ENCODE assay signal across 8 cellular contexts in genomic region chr4:155787113-155787710, GRCh38. TPM values are rescaled to one million over a fixed set of nuclear protein-coding genes. Genes with fewer than 3 reads are reported as not detected.
A peak's percentile ranks its signal among the peaks of the same experiment; 100 is the strongest.
DNase-seq lines count a peak whose midpoint lies in the region; ATAC-seq and TF ChIP-seq lines count a peak whose summit lies in the region.

No MANE protein-coding gene starts in this region.

- H3K9me3 ChIP-seq in esophagus squamous epithelium: no peaks in the 10 kb centered on the region
- H3K9me3 ChIP-seq in neural cell (ENCODE audit: low read length): no peaks in the 10 kb centered on the region

- H3K4me3 ChIP-seq in GM23338: no peak overlapping the region
- H3K4me3 ChIP-seq in esophagus squamous epithelium: no peak overlapping the region
- H3K4me3 ChIP-seq in neural cell (ENCODE audit: low read length): no peak overlapping the region

- no peak overlapping the region for H3K27ac Mint-ChIP-seq in GM23338

- CTCF ChIA-PET in RWPE1 (lab: Yijun Ruan, JAX): interaction anchor here (0.6 to 1.4 kb wide), 8 partner anchors 10 to 1213 kb away, joined by 3 to 5 read pairs (median 3); no protein-coding TSS in a partner anchor

- WGBS in esophagus squamous epithelium, 2 donors: 11 to 16% methylated on average over 5 of the region's 5 CpGs

- H3K4me2 ChIP-seq in GM23338 (no peak overlapping the region), neural cell (ENCODE audit: low read length) (no peak overlapping the region)

- H3K4me3 Mint-ChIP-seq in GM23338: no peak overlapping the region

- H3K36me3 Mint-ChIP-seq in GM23338 (ENCODE audit: low read depth): no peaks in the 10 kb centered on the region

- H3K27ac ChIP-seq in GM23338 (ENCODE audit: low read depth) (no peak overlapping the region), RWPE1 (no peak overlapping the region), esophagus squamous epithelium (no peak overlapping the region), neural cell (ENCODE audit: low read length) (no peak overlapping the region)

- no peaks in the 10 kb centered on the region for H3K9me3 Mint-ChIP-seq in GM23338

- DNase-seq in stimulated activated CD4-positive, alpha-beta T cell treated with anti-CD3 and anti-CD28 coated beads, Interleukin-15, amount 100 ng/mL, for 24 hours: peak; percentile 2
- DNase-seq in stimulated activated CD4-positive, alpha-beta T cell treated with anti-CD3 and anti-CD28 coated beads, Interleukin-1b, Interleukin-23, amount 100 ng/mL, for 48 hours: no peak
- DNase-seq in GM23338 (ENCODE audit: low spot score) (peak; percentile 77), RWPE1 (ENCODE audit: low spot score) (peak; percentile 55), esophagus squamous epithelium (lab: John Stamatoyannopoulos, UW) (no peak), NCI-H187 treated with DMSO at 0.1 percent for 48 hours (lab: John Stamatoyannopoulos, UW) (no peak)

- no peaks in the 10 kb centered on the region for H3K27me3 Mint-ChIP-seq in GM23338 (ENCODE audit: insufficient read depth, low read depth, poor library complexity)

- TF ChIP-seq POLR2A in esophagus squamous epithelium (IDR thresholded peaks at IDR 0.05): no peak

- H3K79me2 ChIP-seq in GM23338 (replicated peaks; ENCODE audit: insufficient read depth): no peaks in the 10 kb centered on the region
- no peaks in the 10 kb centered on the region for H3K79me2 ChIP-seq in neural cell (replicated peaks; ENCODE audit: insufficient read depth, low read length)

- H4K20me1 ChIP-seq in GM23338 (replicated peaks; ENCODE audit: insufficient read depth) (no peaks in the 10 kb centered on the region), neural cell (ENCODE audit: insufficient read depth) (no peaks in the 10 kb centered on the region)

- POLR2A ChIA-PET in RWPE1 (lab: Yijun Ruan, JAX; ENCODE audit: low non-redundant PET): no interaction called here

- TF ChIP-seq RAD21 in Ishikawa (IDR thresholded peaks at IDR 0.05; ENCODE audit: low read depth) (peak; percentile 98), neural cell (conservative IDR thresholded peaks at IDR 0.05) (peak; percentile 84)

- H3K4me1 ChIP-seq in GM23338 (ENCODE audit: insufficient read depth): peaks cover 7% of the 10 kb centered on the region; the same call in 1 of the 2 replicates
- peaks cover 0 to 5% (median 3%) of the 10 kb centered on the region in 3 donors for H3K4me1 ChIP-seq in esophagus squamous epithelium

- peak; percentile 96 for ATAC-seq in GM23338

- intact Hi-C loops in esophagus squamous epithelium (cut with DNase I): loop anchor here (5.0 kb wide), 1 partner anchor 345 kb away; no protein-coding TSS in a partner anchor

- H2AFZ ChIP-seq in GM23338 (no peak overlapping the region), neural cell (ENCODE audit: low read depth, low read length) (no peak overlapping the region)

- H3K27me3 ChIP-seq in GM23338 (ENCODE audit: insufficient read depth): no peaks in the 10 kb centered on the region
- no peaks in the 10 kb centered on the region for H3K27me3 ChIP-seq in esophagus squamous epithelium
- no peaks in the 10 kb centered on the region for H3K27me3 ChIP-seq in neural cell (ENCODE audit: insufficient read depth, low read depth, low read length)

- H3F3A ChIP-seq in GM23338 (replicated peaks; ENCODE audit: low read depth) (no peaks in the 10 kb centered on the region), neural cell (ENCODE audit: insufficient read depth, low read length, poor library complexity, severe bottlenecking) (no peaks in the 10 kb centered on the region)

- no peaks in the 10 kb centered on the region for H3K9me2 ChIP-seq in GM23338 (ENCODE audit: insufficient read depth)
- no peaks in the 10 kb centered on the region for H3K9me2 ChIP-seq in neural cell (ENCODE audit: insufficient read depth, low read length)

- H3K9ac ChIP-seq in neural cell (ENCODE audit: low read length): no peak overlapping the region

- TF ChIP-seq EP300 in Ishikawa (IDR thresholded peaks at IDR 0.05; ENCODE audit: borderline replicate concordance): no peak
- TF ChIP-seq EP300 in neural cell (conservative IDR thresholded peaks at IDR 0.05; ENCODE audit: poor library complexity, severe bottlenecking): no peak

- H3K4me1 Mint-ChIP-seq in GM23338: peaks cover 6% of the 10 kb centered on the region; the same call in 1 of the 3 replicates

- TF ChIP-seq CTCF in GM23338 (conservative IDR thresholded peaks at IDR 0.05; ENCODE audit: low read depth in 2 of 2) (peak; percentile 88 to 94), RWPE1 (conservative IDR thresholded peaks at IDR 0.05; ENCODE audit: low read depth) (peak; percentile 63), esophagus squamous epithelium (IDR thresholded peaks at IDR 0.05) (peak in 5 of 6 experiments; percentile 56 to 83 (median 62)), neural cell (IDR thresholded peaks at IDR 0.05; ENCODE audit: poor library complexity, severe bottlenecking) (peak; percentile 80)

- H3K36me3 ChIP-seq in GM23338 (ENCODE audit: insufficient read depth): no peaks in the 10 kb centered on the region
- no peaks in the 10 kb centered on the region for H3K36me3 ChIP-seq in esophagus squamous epithelium
- H3K36me3 ChIP-seq in neural cell (ENCODE audit: insufficient read depth, low read length): no peaks in the 10 kb centered on the region

TF ChIP-seq in GM23338, 12 proteins besides CTCF, POLR2A, EP300 and RAD21:
- TF ChIP-seq CREB1 (CRISPR knock-in tag; IDR thresholded peaks at IDR 0.05; ENCODE audit: low read depth): no peak
- no peak for TF ChIP-seq JUNB (IDR thresholded peaks at IDR 0.05; ENCODE audit: unreplicated experiment)

TF ChIP-seq in Ishikawa, 13 proteins besides CTCF, POLR2A, EP300 and RAD21 (continues in another document):
- TF ChIP-seq REST (IDR thresholded peaks at IDR 0.05; ENCODE audit: low read depth) (no peak), USF1 (IDR thresholded peaks at IDR 0.05) (no peak)

TF ChIP-seq in neural cell, 6 proteins besides CTCF, POLR2A, EP300 and RAD21:
- no peak for TF ChIP-seq EZH2 (IDR thresholded peaks at IDR 0.05; ENCODE audit: borderline replicate concordance, insufficient read depth, low read length, poor library complexity, severe bottlenecking)
- TF ChIP-seq SMC3 (conservative IDR thresholded peaks at IDR 0.05; ENCODE audit: poor library complexity): peak; percentile 79

RNA-seq across cellular contexts. Expression of gene GUCY1B1, which starts 28.4 kb away (rescaled TPM):
- total RNA-seq in GM23338 (2014; rRNA removed; shearing (Covaris generic)): 4.3 TPM in 2 replicates
- polyA plus RNA-seq in GM23338 (2016; fragmentation: Nextera tagmentation; extraction: Ambion mirVana) (2.3 and 2.6 TPM in 2 replicates), neural cell (13.6 and 16.0 TPM in 2 replicates)
- total RNA-seq in esophagus squamous epithelium: 1 to 10 TPM; 1.4 to 7.4 (median 3.6) TPM
- polyA minus RNA-seq in neural cell: 18.5 and 21.3 TPM in 2 replicates

Comparison
In these comparisons a context has a peak if more than half of its experiments do, and no peak if none do; other contexts are left out.
1. DNase-seq: peak in stimulated activated CD4-positive, alpha-beta T cell treated with anti-CD3 and anti-CD28 coated beads, Interleukin-15, amount 100 ng/mL, for 24 hours (single experiment), GM23338 (single experiment) and RWPE1 (single experiment); none in stimulated activated CD4-positive, alpha-beta T cell treated with anti-CD3 and anti-CD28 coated beads, Interleukin-1b, Interleukin-23, amount 100 ng/mL, for 48 hours (single experiment), esophagus squamous epithelium (single experiment) and NCI-H187 treated with DMSO at 0.1 percent for 48 hours (single experiment).
2. Peak in every context shown above with its lines, with median percentiles within 50 percentile points of each other: CTCF ChIP-seq.